11 cellular contexts compared by ENCODE assay signal in genomic region chr3:11556851-11557644, GRCh38.
DNase-seq lines count a peak whose midpoint lies in the region; ATAC-seq and TF ChIP-seq lines count a peak whose summit lies in the region.
"Had no signal": no experiment of that assay in that cellular context is flagged by ENCODE, and none has a peak within 500 bp of the region (broad histone marks: within the 10 kb centered on the region; RNA-seq: fewer than 3 reads in every experiment).

No MANE protein-coding gene starts in this region.

- DNase-seq in NCI-H2171 (lab: John Stamatoyannopoulos, UW) (peak; percentile 20), dedifferentiated amniotic fluid mesenchymal stem cell (ENCODE audit: extremely low spot score) (peak; percentile 27), lung microvascular endothelial cell (ENCODE audit: low read depth in 2 of 2) (peak; percentile 52 to 75), suprapubic skin (ENCODE audit: low spot score in 2 of 2) (peak in 1 of 2 donors; percentile 70), erythroblast (lab: John Stamatoyannopoulos, UW) (no peak), NCI-H345 (lab: John Stamatoyannopoulos, UW) (no peak)
- DNase-seq: NCI-H510A had no signal

- H3K4me1 ChIP-seq in suprapubic skin, result peaks cover 86% of the 10 kb centered on the region

- no peaks in the 10 kb centered on the region for H3K9me3 ChIP-seq in suprapubic skin
- H3K9me3 ChIP-seq: body of pancreas had no signal

- 46% methylated on average over 16 of the region's 16 CpGs for WGBS in suprapubic skin

- TF ChIP-seq POLR2A in suprapubic skin (IDR thresholded peaks at IDR 0.05), result no peak
- no peak for TF ChIP-seq POLR2A in erythroblast (IDR thresholded peaks at IDR 0.05; ENCODE audit: low read length)

- no peak for TF ChIP-seq CTCF in suprapubic skin (IDR thresholded peaks at IDR 0.05)

- H3K27ac ChIP-seq in suprapubic skin, result peak overlapping the region; percentile 57
- H3K27ac ChIP-seq: body of pancreas had no signal

- H3K27me3 ChIP-seq in suprapubic skin, result no peaks in the 10 kb centered on the region
- H3K27me3 ChIP-seq: body of pancreas had no signal

- no peak overlapping the region for H3K4me3 ChIP-seq in suprapubic skin
- H3K4me3 ChIP-seq: body of pancreas, GM23338 had no signal

- no peak for TF ChIP-seq EP300 in suprapubic skin (IDR thresholded peaks at IDR 0.05)

- peaks cover 33% of the 10 kb centered on the region for H3K36me3 ChIP-seq in suprapubic skin

- ATAC-seq in HG03108 (IDR thresholded peaks at IDR 0.05; ENCODE audit: unreplicated experiment) (no peak), GM19455 (IDR thresholded peaks at IDR 0.05; ENCODE audit: unreplicated experiment) (no peak)
- ATAC-seq: body of pancreas, GM23338 had no signal

Comparison
In these comparisons a context has a peak if more than half of its experiments do, and no peak if none do; other contexts are left out.
1. DNase-seq: peak in NCI-H2171 (single experiment), dedifferentiated amniotic fluid mesenchymal stem cell (single experiment) and lung microvascular endothelial cell (2 of 2); none in erythroblast (0 of 2) and NCI-H345 (single experiment).